ENCODE assay signal across 1 cellular context in the genomic region with DNA sequence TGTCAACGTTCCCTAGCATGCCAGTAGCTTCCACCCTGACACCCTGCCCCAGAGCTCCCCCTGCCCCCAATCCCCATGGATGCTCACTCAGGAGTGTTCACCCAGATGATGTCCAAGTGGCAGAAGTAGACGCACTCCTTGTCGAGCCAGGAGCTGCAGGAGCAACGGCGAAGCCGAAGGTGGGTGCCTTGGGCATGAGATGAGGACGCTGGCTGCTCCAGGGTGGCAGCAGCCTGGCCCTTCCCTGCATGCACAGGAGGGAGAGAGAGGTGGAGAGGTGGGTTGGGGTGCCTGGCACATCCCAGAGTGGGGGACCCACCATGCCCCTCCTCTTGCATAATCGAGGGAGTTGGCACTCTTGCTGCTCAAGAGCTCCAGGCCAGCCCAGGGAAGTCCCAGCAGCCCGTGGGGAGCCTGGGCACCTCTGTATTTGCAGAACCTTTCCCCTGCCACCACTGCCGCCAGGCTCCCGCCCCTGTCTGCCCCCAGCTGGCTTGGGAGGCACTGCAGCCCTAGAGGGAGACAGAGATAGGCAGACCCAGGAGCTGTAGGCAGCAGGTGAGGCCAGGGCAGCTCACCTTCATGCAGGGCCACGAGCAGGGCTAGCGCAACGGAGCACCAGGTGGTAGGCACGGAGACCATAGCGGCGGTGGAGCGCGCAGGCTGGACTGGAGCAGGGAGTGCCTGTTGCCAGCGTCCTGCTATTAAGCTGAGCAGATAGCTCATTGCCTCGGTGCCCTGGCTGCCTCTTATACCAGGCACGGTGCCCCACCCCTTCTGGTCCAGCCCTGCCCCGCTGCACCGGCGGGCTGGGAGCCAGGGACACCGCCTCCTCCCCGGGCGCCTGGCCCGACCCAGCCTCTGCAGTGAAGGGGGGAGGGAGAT.
TF ChIP-seq lines count a peak whose summit lies in the region.

A gene (minus strand): TSS at position 724 of the 885 bp plus-strand sequence. CDS start 82 bp downstream, at position 642.

TF ChIP-seq in GM12878, 131 proteins besides CTCF, POLR2A, EP300 and RAD21 (continued from another document):
- TF ChIP-seq, protein P1, sequence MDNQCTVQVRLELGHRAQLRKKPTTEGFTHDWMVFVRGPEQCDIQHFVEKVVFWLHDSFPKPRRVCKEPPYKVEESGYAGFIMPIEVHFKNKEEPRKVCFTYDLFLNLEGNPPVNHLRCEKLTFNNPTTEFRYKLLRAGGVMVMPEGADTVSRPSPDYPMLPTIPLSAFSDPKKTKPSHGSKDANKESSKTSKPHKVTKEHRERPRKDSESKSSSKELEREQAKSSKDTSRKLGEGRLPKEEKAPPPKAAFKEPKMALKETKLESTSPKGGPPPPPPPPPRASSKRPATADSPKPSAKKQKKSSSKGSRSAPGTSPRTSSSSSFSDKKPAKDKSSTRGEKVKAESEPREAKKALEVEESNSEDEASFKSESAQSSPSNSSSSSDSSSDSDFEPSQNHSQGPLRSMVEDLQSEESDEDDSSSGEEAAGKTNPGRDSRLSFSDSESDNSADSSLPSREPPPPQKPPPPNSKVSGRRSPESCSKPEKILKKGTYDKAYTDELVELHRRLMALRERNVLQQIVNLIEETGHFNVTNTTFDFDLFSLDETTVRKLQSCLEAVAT (IDR thresholded peaks at IDR 0.05) = no peak
- TF ChIP-seq ZNF274 (IDR thresholded peaks at IDR 0.05; ENCODE audit: insufficient read depth, insufficient read length) (no peak), RAD51 (IDR thresholded peaks at IDR 0.05) (no peak), NR2C1 (IDR thresholded peaks at IDR 0.05) (no peak), MEF2A (IDR thresholded peaks at IDR 0.05; ENCODE audit: insufficient read depth, low read depth, low read length) (no peak), RBBP5 (conservative IDR thresholded peaks at IDR 0.05) (no peak), NFYA (IDR thresholded peaks at IDR 0.05; ENCODE audit: borderline replicate concordance, low read depth, low read length) (no peak), GATAD2B (conservative IDR thresholded peaks at IDR 0.05; ENCODE audit: low read depth) (no peak)
- TF ChIP-seq, protein P2, sequence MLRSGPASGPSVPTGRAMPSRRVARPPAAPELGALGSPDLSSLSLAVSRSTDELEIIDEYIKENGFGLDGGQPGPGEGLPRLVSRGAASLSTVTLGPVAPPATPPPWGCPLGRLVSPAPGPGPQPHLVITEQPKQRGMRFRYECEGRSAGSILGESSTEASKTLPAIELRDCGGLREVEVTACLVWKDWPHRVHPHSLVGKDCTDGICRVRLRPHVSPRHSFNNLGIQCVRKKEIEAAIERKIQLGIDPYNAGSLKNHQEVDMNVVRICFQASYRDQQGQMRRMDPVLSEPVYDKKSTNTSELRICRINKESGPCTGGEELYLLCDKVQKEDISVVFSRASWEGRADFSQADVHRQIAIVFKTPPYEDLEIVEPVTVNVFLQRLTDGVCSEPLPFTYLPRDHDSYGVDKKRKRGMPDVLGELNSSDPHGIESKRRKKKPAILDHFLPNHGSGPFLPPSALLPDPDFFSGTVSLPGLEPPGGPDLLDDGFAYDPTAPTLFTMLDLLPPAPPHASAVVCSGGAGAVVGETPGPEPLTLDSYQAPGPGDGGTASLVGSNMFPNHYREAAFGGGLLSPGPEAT (IDR thresholded peaks at IDR 0.05; ENCODE audit: low read depth) = no peak
- TF ChIP-seq, protein P3, sequence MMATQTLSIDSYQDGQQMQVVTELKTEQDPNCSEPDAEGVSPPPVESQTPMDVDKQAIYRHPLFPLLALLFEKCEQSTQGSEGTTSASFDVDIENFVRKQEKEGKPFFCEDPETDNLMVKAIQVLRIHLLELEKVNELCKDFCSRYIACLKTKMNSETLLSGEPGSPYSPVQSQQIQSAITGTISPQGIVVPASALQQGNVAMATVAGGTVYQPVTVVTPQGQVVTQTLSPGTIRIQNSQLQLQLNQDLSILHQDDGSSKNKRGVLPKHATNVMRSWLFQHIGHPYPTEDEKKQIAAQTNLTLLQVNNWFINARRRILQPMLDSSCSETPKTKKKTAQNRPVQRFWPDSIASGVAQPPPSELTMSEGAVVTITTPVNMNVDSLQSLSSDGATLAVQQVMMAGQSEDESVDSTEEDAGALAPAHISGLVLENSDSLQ (IDR thresholded peaks at IDR 0.05) = no peak
- TF ChIP-seq, protein P4, sequence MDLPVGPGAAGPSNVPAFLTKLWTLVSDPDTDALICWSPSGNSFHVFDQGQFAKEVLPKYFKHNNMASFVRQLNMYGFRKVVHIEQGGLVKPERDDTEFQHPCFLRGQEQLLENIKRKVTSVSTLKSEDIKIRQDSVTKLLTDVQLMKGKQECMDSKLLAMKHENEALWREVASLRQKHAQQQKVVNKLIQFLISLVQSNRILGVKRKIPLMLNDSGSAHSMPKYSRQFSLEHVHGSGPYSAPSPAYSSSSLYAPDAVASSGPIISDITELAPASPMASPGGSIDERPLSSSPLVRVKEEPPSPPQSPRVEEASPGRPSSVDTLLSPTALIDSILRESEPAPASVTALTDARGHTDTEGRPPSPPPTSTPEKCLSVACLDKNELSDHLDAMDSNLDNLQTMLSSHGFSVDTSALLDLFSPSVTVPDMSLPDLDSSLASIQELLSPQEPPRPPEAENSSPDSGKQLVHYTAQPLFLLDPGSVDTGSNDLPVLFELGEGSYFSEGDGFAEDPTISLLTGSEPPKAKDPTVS (IDR thresholded peaks at IDR 0.05; ENCODE audit: low read depth, low read length) = no peak
- TF ChIP-seq, protein P5, sequence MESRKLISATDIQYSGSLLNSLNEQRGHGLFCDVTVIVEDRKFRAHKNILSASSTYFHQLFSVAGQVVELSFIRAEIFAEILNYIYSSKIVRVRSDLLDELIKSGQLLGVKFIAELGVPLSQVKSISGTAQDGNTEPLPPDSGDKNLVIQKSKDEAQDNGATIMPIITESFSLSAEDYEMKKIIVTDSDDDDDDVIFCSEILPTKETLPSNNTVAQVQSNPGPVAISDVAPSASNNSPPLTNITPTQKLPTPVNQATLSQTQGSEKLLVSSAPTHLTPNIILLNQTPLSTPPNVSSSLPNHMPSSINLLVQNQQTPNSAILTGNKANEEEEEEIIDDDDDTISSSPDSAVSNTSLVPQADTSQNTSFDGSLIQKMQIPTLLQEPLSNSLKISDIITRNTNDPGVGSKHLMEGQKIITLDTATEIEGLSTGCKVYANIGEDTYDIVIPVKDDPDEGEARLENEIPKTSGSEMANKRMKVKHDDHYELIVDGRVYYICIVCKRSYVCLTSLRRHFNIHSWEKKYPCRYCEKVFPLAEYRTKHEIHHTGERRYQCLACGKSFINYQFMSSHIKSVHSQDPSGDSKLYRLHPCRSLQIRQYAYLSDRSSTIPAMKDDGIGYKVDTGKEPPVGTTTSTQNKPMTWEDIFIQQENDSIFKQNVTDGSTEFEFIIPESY (IDR thresholded peaks at IDR 0.05) = no peak
- TF ChIP-seq, protein P6, sequence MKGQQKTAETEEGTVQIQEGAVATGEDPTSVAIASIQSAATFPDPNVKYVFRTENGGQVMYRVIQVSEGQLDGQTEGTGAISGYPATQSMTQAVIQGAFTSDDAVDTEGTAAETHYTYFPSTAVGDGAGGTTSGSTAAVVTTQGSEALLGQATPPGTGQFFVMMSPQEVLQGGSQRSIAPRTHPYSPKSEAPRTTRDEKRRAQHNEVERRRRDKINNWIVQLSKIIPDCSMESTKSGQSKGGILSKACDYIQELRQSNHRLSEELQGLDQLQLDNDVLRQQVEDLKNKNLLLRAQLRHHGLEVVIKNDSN (IDR thresholded peaks at IDR 0.05; ENCODE audit: borderline replicate concordance, extremely low read length, insufficient read depth, low read depth, low read length) = no peak
TF ChIP-seq in GM12878: peak in this region for 0.
